ENCODE assay signal across 19 cellular contexts in genomic region chr5:159189310-159189709, GRCh38. TPM values are rescaled to one million over a fixed set of nuclear protein-coding genes. Genes with fewer than 3 reads are reported as not detected.
DNase-seq lines count a peak whose midpoint lies in the region; ATAC-seq and TF ChIP-seq lines count a peak whose summit lies in the region.
"Had no signal": no experiment of that assay in that cellular context is flagged by ENCODE, and none has a peak within 500 bp of the region (broad histone marks: within the 10 kb centered on the region; RNA-seq: fewer than 3 reads in every experiment).

No MANE protein-coding gene starts in this region.

- H3K14ac ChIP-seq in trophoblast cell (ENCODE audit: low read length), result no peak overlapping the region

- no peaks in the 10 kb centered on the region for H3K9me2 ChIP-seq in PC-3 (replicated peaks; ENCODE audit: low read length)

- H3K27ac ChIP-seq in ACC112 (ENCODE audit: low read depth, low read length) (peak overlapping the region; percentile 70), PC-3 (ENCODE audit: low read length) (peak overlapping the region; percentile 75), trophoblast cell (ENCODE audit: low read depth, low read length) (no peak overlapping the region)
- H3K27ac ChIP-seq: KMS-11, prostate gland, suprapubic skin had no signal

- peaks cover 40% of the 10 kb centered on the region for H3K36me3 ChIP-seq in ACC112 (ENCODE audit: insufficient read depth, low read length)
- H3K36me3 ChIP-seq in PC-3 (ENCODE audit: low read depth, low read length), result peaks cover under 1% of the 10 kb centered on the region; the same call in 1 of the 2 replicates
- peaks cover 2 to 7% of the 10 kb centered on the region in 2 experiments for H3K36me3 ChIP-seq in trophoblast cell (ENCODE audit: control insufficient read depth in 1 of 2, insufficient read depth in 2 of 2, low read length in 2 of 2)
- H3K36me3 ChIP-seq: prostate gland had no signal

- DNase-seq in EH (ENCODE audit: low read depth) (peak; percentile 48), PC-3 (peak; percentile 53), fibroblast of gingiva (ENCODE audit: low read depth) (peak; percentile 58), SIG-M5 treated with dmso at 0.1 percent for 504 hours (lab: John Stamatoyannopoulos, UW; ENCODE audit: unreplicated experiment) (no peak), DMS79 (lab: John Stamatoyannopoulos, UW) (no peak), trophoblast cell (no peak), Right ventricle myocardium superior (no peak)
- DNase-seq: central memory CD4-positive, alpha-beta T cell; DMS 273 treated with DMSO at 0.1 percent for 48 hours; effector CD8-positive, alpha-beta T cell; kidney; NCI-H345; SHP77 treated with DMSO at 0.1 percent for 48 hours; stimulated activated CD8-positive, alpha-beta memory T cell treated with anti-CD3 and anti-CD28 coated beads, Interleukin-4, amount 100 ng/mL, for 48 hours had no signal

- POLR2A ChIA-PET in PC-3 (lab: Charles Lee; ENCODE audit: unreplicated experiment), result interaction anchor here (0.6 kb wide), 1 partner anchor 19 kb away, joined by 7 read pairs; no protein-coding TSS in a partner anchor

- H4K91ac ChIP-seq in trophoblast cell (ENCODE audit: low read depth, low read length), result no peak overlapping the region

- H3K4me2 ChIP-seq in PC-3 (ENCODE audit: low read length) (peak overlapping the region; percentile 17), trophoblast cell (ENCODE audit: low read length) (no peak overlapping the region)
- H3K4me2 ChIP-seq: KMS-11 had no signal

- H2AFZ ChIP-seq in ACC112 (ENCODE audit: low read length, unreplicated experiment) (no peak overlapping the region), PC-3 (ENCODE audit: low read length) (no peak overlapping the region), trophoblast cell (ENCODE audit: insufficient read depth, low read length, poor library complexity) (no peak overlapping the region)

- H3K9me3 ChIP-seq in PC-3 (ENCODE audit: low read length) (no peaks in the 10 kb centered on the region), trophoblast cell (ENCODE audit: insufficient read depth, low read depth, low read length) (no peaks in the 10 kb centered on the region)
- H3K9me3 ChIP-seq: prostate gland, suprapubic skin had no signal

- intact Hi-C loops in PC-3 (cut with micrococcal nuclease) (loop anchor here (1.0 kb wide), 1 partner anchor 10 kb away; no protein-coding TSS in a partner anchor), Right ventricle myocardium superior (cut with DNase I) (no loop called here)

- H4K8ac ChIP-seq in trophoblast cell (ENCODE audit: low read depth, low read length), result no peak overlapping the region

- no peak overlapping the region for H4K12ac ChIP-seq in trophoblast cell (ENCODE audit: low read depth, low read length)

- H3K79me2 ChIP-seq in ACC112 (ENCODE audit: control insufficient read depth, insufficient read depth, low read length, unreplicated experiment) (peaks cover 59% of the 10 kb centered on the region), PC-3 (ENCODE audit: low read length) (peaks cover 22% of the 10 kb centered on the region; the same call in 1 of the 2 replicates), trophoblast cell (ENCODE audit: control insufficient read depth, insufficient read depth, low read length, poor library complexity) (no peaks in the 10 kb centered on the region)

- peak; percentile 56 for ATAC-seq in PC-3
- ATAC-seq in Right ventricle myocardium superior (ENCODE audit: poor library complexity), result no peak
- ATAC-seq: activated T-helper 17 cell treated with anti-CD3 and anti-CD28 coated beads, Interleukin-2, amount 50 U/mL, for 72 hours had no signal

- H3K9ac ChIP-seq in PC-3 (ENCODE audit: low read length) (no peak overlapping the region), trophoblast cell (ENCODE audit: low read length) (no peak overlapping the region)
- H3K9ac ChIP-seq: KMS-11 had no signal

- no peak overlapping the region for H3K23ac ChIP-seq in trophoblast cell (ENCODE audit: low read length)

- H2AK5ac ChIP-seq in trophoblast cell (ENCODE audit: low read length), result no peak overlapping the region

- WGBS in trophoblast cell (ENCODE audit: extremely low coverage, insufficient coverage, insufficient read length), result no CpG with 5 or more reads among the region's 4 CpGs

- H3K4ac ChIP-seq in trophoblast cell (ENCODE audit: low read depth, low read length), result no peak overlapping the region

- no peak overlapping the region for H2BK12ac ChIP-seq in trophoblast cell (ENCODE audit: low read length)

- H3K4me1 ChIP-seq in ACC112 (ENCODE audit: control insufficient read depth, insufficient read depth, low read length, unreplicated experiment) (peaks cover 33% of the 10 kb centered on the region), PC-3 (ENCODE audit: insufficient read depth, low read length) (peaks cover 36% of the 10 kb centered on the region), trophoblast cell (ENCODE audit: control insufficient read depth in 1 of 2, insufficient read depth in 2 of 2, low read length in 2 of 2) (peaks cover 0 to 2% of the 10 kb centered on the region in 2 experiments)

- no peak overlapping the region for H2BK5ac ChIP-seq in trophoblast cell (ENCODE audit: low read depth, low read length, poor library complexity)

- H2BK120ac ChIP-seq in trophoblast cell (ENCODE audit: insufficient read depth, low read length, poor library complexity), result no peak overlapping the region

- CTCF ChIA-PET in PC-3 (lab: Charles Lee), result interaction anchor here (0.6 kb wide), 1 partner anchor 19 kb away, joined by 3 read pairs; no protein-coding TSS in a partner anchor

- no peaks in the 10 kb centered on the region for H3K27me3 ChIP-seq in ACC112 (ENCODE audit: insufficient read depth, low read length)
- H3K27me3 ChIP-seq in PC-3 (ENCODE audit: low read length), result no peaks in the 10 kb centered on the region
- no peaks in the 10 kb centered on the region for H3K27me3 ChIP-seq in trophoblast cell (ENCODE audit: insufficient read depth, low read length)
- H3K27me3 ChIP-seq: suprapubic skin had no signal

- H3K18ac ChIP-seq in trophoblast cell (ENCODE audit: low read length), result no peak overlapping the region

- no peaks in the 10 kb centered on the region for H4K20me1 ChIP-seq in PC-3 (ENCODE audit: low read length)

- no TSS peak for BruUV-seq in PC-3 (replicated peaks; lab: Mats Ljungman, UMichigan)

- no peak for TF ChIP-seq CTCF in PC-3 (conservative IDR thresholded peaks at IDR 0.05; ENCODE audit: low read depth, low read length)

- peak overlapping the region; percentile 24; the same call in 1 of the 2 replicates for H3K4me3 ChIP-seq in ACC112 (ENCODE audit: low read depth, low read length)
- no peak overlapping the region for H3K4me3 ChIP-seq in PC-3 (ENCODE audit: low read length)
- no peak overlapping the region for H3K4me3 ChIP-seq in trophoblast cell (ENCODE audit: low read depth, low read length)
- H3K4me3 ChIP-seq: prostate gland, suprapubic skin had no signal

- no peaks in the 10 kb centered on the region for H3K79me1 ChIP-seq in trophoblast cell (ENCODE audit: low read length)

- H3F3A ChIP-seq in PC-3 (ENCODE audit: low read length, unreplicated experiment), result no peaks in the 10 kb centered on the region

RNA-seq across cellular contexts. Expression of gene RNF145, which starts 20.0 kb away (rescaled TPM):
- total RNA-seq in PC-3 (2014; rRNA removed) (13.7 and 21.8 TPM in 2 replicates), Right ventricle myocardium superior (20.7 TPM)
- 37.7 and 40.3 TPM in 2 replicates for polyA plus RNA-seq in trophoblast cell (2013)

Comparison
In these comparisons a context has a peak if more than half of its experiments do, and no peak if none do; other contexts are left out.
1. DNase-seq: peak in EH (single experiment), PC-3 (single experiment) and fibroblast of gingiva (single experiment); none in SIG-M5 treated with dmso at 0.1 percent for 504 hours (single experiment), DMS79 (single experiment), trophoblast cell (0 of 2) and Right ventricle myocardium superior (single experiment).